ENCODE assay signal across 16 cellular contexts in genomic region chr2:133053541-133053940, GRCh38.
DNase-seq lines count a peak whose midpoint lies in the region; ATAC-seq, FAIRE-seq and TF ChIP-seq lines count a peak whose summit lies in the region.
"Had no signal": no experiment of that assay in that cellular context is flagged by ENCODE, and none has a peak within 500 bp of the region (broad histone marks: within the 10 kb centered on the region; RNA-seq: fewer than 3 reads in every experiment).

No MANE protein-coding gene starts in this region.

- no peak for ATAC-seq in lower lobe of right lung
- ATAC-seq: CD8-positive, alpha-beta T cell had no signal

- DNase-seq in D721Med (ENCODE audit: insufficient read length, low spot score) (no peak), amniotic epithelial cell (ENCODE audit: low read depth) (peak; percentile 22), left kidney (ENCODE audit: low read depth, low spot score) (peak; percentile 34), smooth muscle cell (lab: John Stamatoyannopoulos, UW; ENCODE audit: unreplicated experiment) (no peak), lower lobe of right lung (no peak), NOMO-1 treated with dmso at 0.1 percent for 144 hours (lab: John Stamatoyannopoulos, UW; ENCODE audit: unreplicated experiment) (no peak)
- no peak for DNase-seq in activated CD4-positive, alpha-beta T cell treated with anti-CD3 and anti-CD28 coated beads for 1 hour
- DNase-seq: CD8-positive, alpha-beta T cell; COR-L47; DND-41; GDM1 had no signal

- H3K9ac ChIP-seq in smooth muscle cell (ENCODE audit: low read depth), result peak overlapping the region; percentile 60

- intact Hi-C loops in lower lobe of right lung (cut with DNase I), result no loop called here

- no peaks in the 10 kb centered on the region for H3K79me2 ChIP-seq in smooth muscle cell (ENCODE audit: low read depth)

- H4K20me1 ChIP-seq in smooth muscle cell (ENCODE audit: low read depth), result peaks cover 10% of the 10 kb centered on the region

- H3K4me3 ChIP-seq in smooth muscle cell, result no peak overlapping the region
- H3K4me3 ChIP-seq in lower lobe of right lung, result no peak overlapping the region
- H3K4me3 ChIP-seq: HAP-1 had no signal

- H3K4me1 ChIP-seq in smooth muscle cell (ENCODE audit: low read depth) (peaks cover 19% of the 10 kb centered on the region), lower lobe of right lung (peaks cover 16% of the 10 kb centered on the region)
- H3K4me1 ChIP-seq: HAP-1 had no signal

- H3K9me3 ChIP-seq in smooth muscle cell (replicated peaks; ENCODE audit: low read depth) (no peaks in the 10 kb centered on the region), lower lobe of right lung (no peaks in the 10 kb centered on the region)
- H3K9me3 ChIP-seq: HAP-1 had no signal

- H3K36me3 ChIP-seq in smooth muscle cell (ENCODE audit: low read depth), result no peaks in the 10 kb centered on the region
- H3K36me3 ChIP-seq in lower lobe of right lung, result no peaks in the 10 kb centered on the region
- H3K36me3 ChIP-seq: HAP-1 had no signal

- TF ChIP-seq CTCF in D721Med (IDR thresholded peaks at IDR 0.05; ENCODE audit: insufficient read depth, missing control alignments), result no peak
- no peak for TF ChIP-seq CTCF in smooth muscle cell (IDR thresholded peaks at IDR 0.05; ENCODE audit: borderline replicate concordance, insufficient read depth, poor library complexity, severe bottlenecking)
- no peak for TF ChIP-seq CTCF in lower lobe of right lung (IDR thresholded peaks at IDR 0.05)

- no peaks in the 10 kb centered on the region for H3F3A ChIP-seq in smooth muscle cell (ENCODE audit: low read depth)

- H3K27me3 ChIP-seq in smooth muscle cell (ENCODE audit: low read depth), result no peaks in the 10 kb centered on the region
- H3K27me3 ChIP-seq in lower lobe of right lung (ENCODE audit: low read depth), result no peaks in the 10 kb centered on the region

- peak overlapping the region; percentile 74 for H3K4me2 ChIP-seq in smooth muscle cell

- 46% methylated on average over 3 of the region's 3 CpGs for WGBS in smooth muscle cell (ENCODE audit: low lambda C conversion rate)

- peak; percentile 67 for FAIRE-seq in D721Med (lab: Jason Lieb, UNC)
- FAIRE-seq: GM12892, GM19239, H1 had no signal

- H3K27ac ChIP-seq in smooth muscle cell (ENCODE audit: low read depth) (peak overlapping the region; percentile 85), lower lobe of right lung (no peak overlapping the region)
- H3K27ac ChIP-seq: 22Rv1 had no signal

- no peak overlapping the region for H2AFZ ChIP-seq in smooth muscle cell (ENCODE audit: low read depth)

Comparison
In these comparisons a context has a peak if more than half of its experiments do, and no peak if none do; other contexts are left out.
1. DNase-seq: peak in amniotic epithelial cell (single experiment) and left kidney (single experiment); none in D721Med (single experiment), smooth muscle cell (single experiment), lower lobe of right lung (single experiment), NOMO-1 treated with dmso at 0.1 percent for 144 hours (single experiment) and activated CD4-positive, alpha-beta T cell treated with anti-CD3 and anti-CD28 coated beads for 1 hour (single experiment).